3 cellular contexts compared by ENCODE assay signal in genomic region chr19:1483067-1483978, GRCh38.
TF ChIP-seq lines count a peak whose summit lies in the region.

No MANE protein-coding gene starts in this region.

TF ChIP-seq in SK-N-SH, 30 proteins besides CTCF, POLR2A, EP300 and RAD21:
- TF ChIP-seq RFX5 (IDR thresholded peaks at IDR 0.05; ENCODE audit: low read length) (no peak), MAX (IDR thresholded peaks at IDR 0.05; ENCODE audit: low read depth) (no peak), IRF3 (IDR thresholded peaks at IDR 0.05; ENCODE audit: low read depth, low read length) (no peak), TAF1 (IDR thresholded peaks at IDR 0.05; ENCODE audit: borderline replicate concordance, low read depth, low read length) (no peak), TCF12 (IDR thresholded peaks at IDR 0.05) (no peak), SIN3A (IDR thresholded peaks at IDR 0.05; ENCODE audit: borderline replicate concordance, low read depth, low read length) (no peak), SMC3 (IDR thresholded peaks at IDR 0.05; ENCODE audit: low read depth, low read length) (no peak), USF2 (IDR thresholded peaks at IDR 0.05; ENCODE audit: borderline replicate concordance, low read depth, low read length) (no peak), JUND (IDR thresholded peaks at IDR 0.05) (no peak), REST (IDR thresholded peaks at IDR 0.05; ENCODE audit: low read depth, low read length) (no peak)

TF ChIP-seq in SK-N-SH treated with all-trans-retinoic acid at 6 μM for 48 hours, 23 proteins besides CTCF, POLR2A, EP300 and RAD21:
- TF ChIP-seq CSRNP3 (CRISPR knock-in tag; IDR thresholded peaks at IDR 0.05), result no peak
- no peak for TF ChIP-seq TSHZ2 (CRISPR knock-in tag; IDR thresholded peaks at IDR 0.05)
- TF ChIP-seq CREB5 (CRISPR knock-in tag; IDR thresholded peaks at IDR 0.05; ENCODE audit: low read depth), result no peak

TF ChIP-seq in HepG2, 621 proteins besides CTCF, POLR2A, EP300 and RAD21:
- TF ChIP-seq RFX5 (IDR thresholded peaks at IDR 0.05; ENCODE audit: low read depth, low read length), result no peak
- TF ChIP-seq ZBTB33 (CRISPR knock-in tag; IDR thresholded peaks at IDR 0.05), result peak; percentile 81
- TF ChIP-seq ZHX1 (CRISPR knock-in tag; IDR thresholded peaks at IDR 0.05; ENCODE audit: low read depth), result no peak; the same call in 1 of the 2 replicates
